Comparison of ENCODE assay signal across 23 cellular contexts in genomic region chr5:30041291-30041690, GRCh38.
"Had no signal": no experiment of that assay in that cellular context is flagged by ENCODE, and none has a peak within 500 bp of the region (broad histone marks: within the 10 kb centered on the region; RNA-seq: fewer than 3 reads in every experiment).

No MANE protein-coding gene starts in this region.

- H3K4me1 ChIP-seq: body of pancreas had no signal

- DNase-seq: activated CD4-positive, alpha-beta memory T cell treated with anti-CD3 and anti-CD28 coated beads, Interleukin-2, amount 10 ng/mL, durations not matched to agents 7 days and 5 days; activated CD4-positive, alpha-beta T cell treated with anti-CD3 and anti-CD28 coated beads for 1 hour; activated CD4-positive, alpha-beta T cell treated with anti-CD3 and anti-CD28 coated beads for 4 hours; activated CD4-positive, alpha-beta T cell treated with anti-CD3 and anti-CD28 coated beads, Interleukin-2, amount 10 ng/mL, durations not matched to agents 7 days and 5 days; activated CD4-positive, alpha-beta T cell treated with anti-CD3 and anti-CD28 coated beads, Interleukin-2, amount 50 U/mL, for 4 hours; activated effector memory CD4-positive, alpha-beta T cell treated with Interleukin-2 at 50 U/mL for 16 hours; activated gamma-delta T cell treated with Interleukin-2 at 50 U/mL for 16 hours; activated naive CD4-positive, alpha-beta T cell treated with anti-CD3 and anti-CD28 coated beads, Interleukin-2, amount 50 U/mL, for 16 hours; activated naive CD4-positive, alpha-beta T cell treated with Interleukin-2 at 50 U/mL for 16 hours; activated T-cell treated with anti-CD3 and anti-CD28 coated beads, Interleukin-2, amount 50 U/mL, for 4 hours; amniotic stem cell; aorta; cerebellar nuclear complex; effector memory CD4-positive, alpha-beta T cell; foreskin fibroblast; T-helper 9 cell had no signal

- H3K27ac ChIP-seq: body of pancreas, coronary artery, dorsolateral prefrontal cortex, VCaP had no signal

- H3K9me3 ChIP-seq: body of pancreas had no signal

- ATAC-seq: activated T-cell treated with anti-CD3 and anti-CD28 coated beads, Interleukin-2, amount 50 U/mL, for 4 hours; activated T-helper 17 cell treated with anti-CD3 and anti-CD28 coated beads, Interleukin-2, amount 50 U/mL, for 72 hours; body of pancreas; esophagus mucosa had no signal

- FAIRE-seq: TTC549 had no signal

- H3K27me3 ChIP-seq: body of pancreas, dorsolateral prefrontal cortex had no signal

- H3K4me3 ChIP-seq: body of pancreas, coronary artery, dorsolateral prefrontal cortex had no signal
